In genomic region chr7:3464900-3465622, GRCh38 we compare ENCODE assay signal across 18 cellular contexts.
DNase-seq lines count a peak whose midpoint lies in the region; ATAC-seq and TF ChIP-seq lines count a peak whose summit lies in the region.
"Had no signal": no experiment of that assay in that cellular context is flagged by ENCODE, and none has a peak within 500 bp of the region (broad histone marks: within the 10 kb centered on the region; RNA-seq: fewer than 3 reads in every experiment).

No MANE protein-coding gene starts in this region.

- no peak overlapping the region for H2BK120ac ChIP-seq in mesenchymal stem cell (ENCODE audit: low read depth, low read length)

- H3K4me1 ChIP-seq in right lobe of liver = no peaks in the 10 kb centered on the region
- H3K4me1 ChIP-seq in mesenchymal stem cell (ENCODE audit: control insufficient read depth, insufficient read depth, low read depth, low read length) = no peaks in the 10 kb centered on the region
- H3K4me1 ChIP-seq: colonic mucosa, lower lobe of right lung, testis had no signal

- H3K27me3 ChIP-seq in right lobe of liver = no peaks in the 10 kb centered on the region
- H3K27me3 ChIP-seq in mesenchymal stem cell (ENCODE audit: control insufficient read depth in 1 of 2, insufficient read depth in 1 of 2, low read length in 2 of 2) = no peaks in the 10 kb centered on the region
- H3K27me3 ChIP-seq: body of pancreas, colonic mucosa, testis had no signal

- no peak overlapping the region for H3K4ac ChIP-seq in mesenchymal stem cell (ENCODE audit: low read depth in 1 of 2, low read length in 2 of 2)

- no peak overlapping the region for H2AK5ac ChIP-seq in mesenchymal stem cell (ENCODE audit: low read length, severe bottlenecking)

- H3K27ac Mint-ChIP-seq in activated CD8-positive, alpha-beta memory T cell treated with anti-CD3 and anti-CD28 coated beads, Interleukin-2, amount 10 ng/mL, durations not matched to agents 7 days and 5 days = peak overlapping the region; percentile 22
- H3K27ac Mint-ChIP-seq in activated T-helper 2 cell treated with anti-CD3 and anti-CD28 coated beads, Interferon-gamma antibody, Interleukin-2, Interleukin-4, amounts not matched to agents 10 μg/mL and 5 μg/mL and 100 μg/mL, durations not matched to agents 14 hours and 24 hours and 36 hours = peak overlapping the region; percentile 60
- H3K27ac Mint-ChIP-seq: CD14-positive monocyte had no signal

- no peak overlapping the region for H3K14ac ChIP-seq in mesenchymal stem cell (ENCODE audit: low read length in 2 of 2)

- intact Hi-C loops in activated T-helper 2 cell treated with anti-CD3 and anti-CD28 coated beads, Interferon-gamma antibody, Interleukin-2, Interleukin-4, amounts not matched to agents 10 μg/mL and 5 μg/mL and 100 μg/mL, durations not matched to agents 14 hours and 24 hours and 36 hours (cut with micrococcal nuclease) = no loop called here
- intact Hi-C loops in right lobe of liver (cut with DNase I) = no loop called here

- TF ChIP-seq POLR2A in right lobe of liver (IDR thresholded peaks at IDR 0.05) = no peak

- no peaks in the 10 kb centered on the region for H3K9me3 Mint-ChIP-seq in activated CD8-positive, alpha-beta memory T cell treated with anti-CD3 and anti-CD28 coated beads, Interleukin-2, amount 10 ng/mL, durations not matched to agents 7 days and 5 days (ENCODE audit: low read depth)
- H3K9me3 Mint-ChIP-seq in activated T-helper 2 cell treated with anti-CD3 and anti-CD28 coated beads, Interferon-gamma antibody, Interleukin-2, Interleukin-4, amounts not matched to agents 10 μg/mL and 5 μg/mL and 100 μg/mL, durations not matched to agents 14 hours and 24 hours and 36 hours = no peaks in the 10 kb centered on the region

- DNase-seq in activated CD8-positive, alpha-beta memory T cell treated with anti-CD3 and anti-CD28 coated beads, Interleukin-2, amount 10 ng/mL, durations not matched to agents 7 days and 5 days = no peak
- no peak for DNase-seq in activated CD8-positive, alpha-beta memory T cell treated with anti-CD3 and anti-CD28 coated beads, Interleukin-2, amount 50 U/mL, for 48 hours
- DNase-seq in Jurkat, Clone E6-1 (ENCODE audit: low read depth, low spot score) = peak; percentile 60
- no peak for DNase-seq in activated T-helper 2 cell treated with anti-CD3 and anti-CD28 coated beads, Interferon-gamma antibody, Interleukin-2, Interleukin-4, amounts not matched to agents 10 μg/mL and 5 μg/mL and 100 μg/mL, durations not matched to agents 14 hours and 24 hours and 36 hours (ENCODE audit: low spot score)
- DNase-seq in stimulated activated CD4-positive, alpha-beta T cell treated with anti-CD3 and anti-CD28 coated beads, TNF-alpha, amount 100 ng/mL, for 48 hours (ENCODE audit: low read depth in 3 of 3) = peak in 2 of 3 donors; percentile 18 to 27
- no peak for DNase-seq in right lobe of liver
- no peak for DNase-seq in NCI-H187 treated with DMSO at 0.1 percent for 48 hours (lab: John Stamatoyannopoulos, UW)
- DNase-seq in mesenchymal stem cell = no peak
- DNase-seq: body of pancreas, colonic mucosa, hippocampal formation, lower lobe of right lung, NCI-H1436, testis had no signal

- CTCF ChIA-PET in activated CD8-positive, alpha-beta memory T cell treated with anti-CD3 and anti-CD28 coated beads, Interleukin-2, amount 10 ng/mL, durations not matched to agents 7 days and 5 days (lab: Charles Lee) = interaction anchor here (0.6 kb wide), 1 partner anchor 92 kb away, joined by 3 read pairs; no protein-coding TSS in a partner anchor

- H3K4me1 Mint-ChIP-seq in activated CD8-positive, alpha-beta memory T cell treated with anti-CD3 and anti-CD28 coated beads, Interleukin-2, amount 10 ng/mL, durations not matched to agents 7 days and 5 days = peaks cover 23% of the 10 kb centered on the region
- H3K4me1 Mint-ChIP-seq in activated T-helper 2 cell treated with anti-CD3 and anti-CD28 coated beads, Interferon-gamma antibody, Interleukin-2, Interleukin-4, amounts not matched to agents 10 μg/mL and 5 μg/mL and 100 μg/mL, durations not matched to agents 14 hours and 24 hours and 36 hours (ENCODE audit: low read depth) = peaks cover 31% of the 10 kb centered on the region
- H3K4me1 Mint-ChIP-seq: CD14-positive monocyte had no signal

- H3K18ac ChIP-seq in mesenchymal stem cell (ENCODE audit: low read depth in 1 of 2, low read length in 2 of 2) = no peak overlapping the region

- H3K23ac ChIP-seq in mesenchymal stem cell (ENCODE audit: low read length in 2 of 2) = no peak overlapping the region

- no peak overlapping the region for H3K4me3 ChIP-seq in Jurkat, Clone E6-1 (ENCODE audit: low read length)
- H3K4me3 ChIP-seq in right lobe of liver = no peak overlapping the region
- no peak overlapping the region for H3K4me3 ChIP-seq in mesenchymal stem cell (ENCODE audit: insufficient read depth in 1 of 2, low read depth in 1 of 2, low read length in 2 of 2)
- H3K4me3 ChIP-seq: body of pancreas, colonic mucosa, lower lobe of right lung, testis had no signal

- H2BK12ac ChIP-seq in mesenchymal stem cell (ENCODE audit: low read length in 2 of 2) = no peak overlapping the region

- no peak overlapping the region for H2BK15ac ChIP-seq in mesenchymal stem cell (ENCODE audit: low read depth, poor library complexity, severe bottlenecking)

- no peaks in the 10 kb centered on the region for H3K27me3 Mint-ChIP-seq in activated CD8-positive, alpha-beta memory T cell treated with anti-CD3 and anti-CD28 coated beads, Interleukin-2, amount 10 ng/mL, durations not matched to agents 7 days and 5 days
- no peaks in the 10 kb centered on the region for H3K27me3 Mint-ChIP-seq in activated T-helper 2 cell treated with anti-CD3 and anti-CD28 coated beads, Interferon-gamma antibody, Interleukin-2, Interleukin-4, amounts not matched to agents 10 μg/mL and 5 μg/mL and 100 μg/mL, durations not matched to agents 14 hours and 24 hours and 36 hours (ENCODE audit: low read depth)

- H3K27ac ChIP-seq in right lobe of liver = no peak overlapping the region
- no peak overlapping the region for H3K27ac ChIP-seq in mesenchymal stem cell (ENCODE audit: low read length, poor library complexity, severe bottlenecking)
- H3K27ac ChIP-seq: body of pancreas, colonic mucosa, lower lobe of right lung, testis had no signal

- H3K9ac ChIP-seq in mesenchymal stem cell (ENCODE audit: low read length) = no peak overlapping the region

- H4K8ac ChIP-seq in mesenchymal stem cell (ENCODE audit: low read length) = no peak overlapping the region

- peaks cover 5% of the 10 kb centered on the region for H3K79me1 ChIP-seq in mesenchymal stem cell (replicated peaks; ENCODE audit: low read length, poor library complexity, severe bottlenecking)

- no peak for TF ChIP-seq CTCF in right lobe of liver (IDR thresholded peaks at IDR 0.05)

- no peak overlapping the region for H2BK5ac ChIP-seq in mesenchymal stem cell (ENCODE audit: low read depth, low read length, poor library complexity, severe bottlenecking)

- ATAC-seq in activated CD8-positive, alpha-beta memory T cell treated with anti-CD3 and anti-CD28 coated beads, Interleukin-2, amount 10 ng/mL, durations not matched to agents 7 days and 5 days = no peak
- no peak for ATAC-seq in right lobe of liver
- ATAC-seq: body of pancreas, HCT116, HepG2, right cardiac atrium had no signal

- H3K36me3 ChIP-seq in right lobe of liver = no peaks in the 10 kb centered on the region
- no peaks in the 10 kb centered on the region for H3K36me3 ChIP-seq in mesenchymal stem cell (ENCODE audit: control insufficient read depth in 1 of 2, insufficient read depth in 2 of 2, low read depth in 1 of 2, low read length in 2 of 2)
- H3K36me3 ChIP-seq: colonic mucosa, lower lobe of right lung had no signal

- H4K91ac ChIP-seq in mesenchymal stem cell (ENCODE audit: low read length) = no peak overlapping the region

- 78% methylated on average over 9 of the region's 9 CpGs for WGBS in right lobe of liver (ENCODE audit: insufficient coverage, low coverage, low lambda C conversion rate, missing lambda C conversion rate)
- 97% methylated on average over 7 of the region's 9 CpGs for WGBS in mesenchymal stem cell

- H3K9me3 ChIP-seq in right lobe of liver (no peaks in the 10 kb centered on the region), mesenchymal stem cell (ENCODE audit: control insufficient read depth, low read length) (no peaks in the 10 kb centered on the region)
- H3K9me3 ChIP-seq: body of pancreas, colonic mucosa, lower lobe of right lung, testis had no signal

- H3K36me3 Mint-ChIP-seq in activated CD8-positive, alpha-beta memory T cell treated with anti-CD3 and anti-CD28 coated beads, Interleukin-2, amount 10 ng/mL, durations not matched to agents 7 days and 5 days = peaks cover 2% of the 10 kb centered on the region
- H3K36me3 Mint-ChIP-seq in activated T-helper 2 cell treated with anti-CD3 and anti-CD28 coated beads, Interferon-gamma antibody, Interleukin-2, Interleukin-4, amounts not matched to agents 10 μg/mL and 5 μg/mL and 100 μg/mL, durations not matched to agents 14 hours and 24 hours and 36 hours (ENCODE audit: low read depth) = no peaks in the 10 kb centered on the region
- H3K36me3 Mint-ChIP-seq: CD14-positive monocyte had no signal

- no peak overlapping the region for H2AFZ ChIP-seq in mesenchymal stem cell (ENCODE audit: low read depth, low read length)

- H3K4me2 ChIP-seq in mesenchymal stem cell (ENCODE audit: low read length, poor library complexity, severe bottlenecking) = no peak overlapping the region

- no peak overlapping the region for H3K4me3 Mint-ChIP-seq in activated CD8-positive, alpha-beta memory T cell treated with anti-CD3 and anti-CD28 coated beads, Interleukin-2, amount 10 ng/mL, durations not matched to agents 7 days and 5 days
- H3K4me3 Mint-ChIP-seq in activated T-helper 2 cell treated with anti-CD3 and anti-CD28 coated beads, Interferon-gamma antibody, Interleukin-2, Interleukin-4, amounts not matched to agents 10 μg/mL and 5 μg/mL and 100 μg/mL, durations not matched to agents 14 hours and 24 hours and 36 hours (ENCODE audit: low read depth) = no peak overlapping the region
- H3K4me3 Mint-ChIP-seq: CD14-positive monocyte had no signal

Comparison
In these comparisons a context has a peak if more than half of its experiments do, and no peak if none do; other contexts are left out.
1. DNase-seq: peak in Jurkat, Clone E6-1 (single experiment) and stimulated activated CD4-positive, alpha-beta T cell treated with anti-CD3 and anti-CD28 coated beads, TNF-alpha, amount 100 ng/mL, for 48 hours (2 of 3); none in activated CD8-positive, alpha-beta memory T cell treated with anti-CD3 and anti-CD28 coated beads, Interleukin-2, amount 10 ng/mL, durations not matched to agents 7 days and 5 days (single experiment), activated CD8-positive, alpha-beta memory T cell treated with anti-CD3 and anti-CD28 coated beads, Interleukin-2, amount 50 U/mL, for 48 hours (single experiment), activated T-helper 2 cell treated with anti-CD3 and anti-CD28 coated beads, Interferon-gamma antibody, Interleukin-2, Interleukin-4, amounts not matched to agents 10 μg/mL and 5 μg/mL and 100 μg/mL, durations not matched to agents 14 hours and 24 hours and 36 hours (single experiment), right lobe of liver (0 of 3), NCI-H187 treated with DMSO at 0.1 percent for 48 hours (single experiment) and mesenchymal stem cell (single experiment).